In genomic region chr16:88951501-88951900, GRCh38 we compare ENCODE assay signal across 33 cellular contexts. TPM values are rescaled to one million over a fixed set of nuclear protein-coding genes. Genes with fewer than 3 reads are reported as not detected.
"Had no signal": no experiment of that assay in that cellular context is flagged by ENCODE, and none has a peak within 500 bp of the region (broad histone marks: within the 10 kb centered on the region; RNA-seq: fewer than 3 reads in every experiment).

No MANE protein-coding gene starts in this region.

- H3K9me3 ChIP-seq: ascending aorta, colonic mucosa, esophagus squamous epithelium, heart right ventricle, lower lobe of right lung, stomach, suprapubic skin, tibial artery, upper lobe of right lung had no signal

- FAIRE-seq: endometrium had no signal

- H3K27ac ChIP-seq: ascending aorta, cardiac muscle cell, colonic mucosa, epithelial cell of prostate, esophagus squamous epithelium, heart right ventricle, lower lobe of right lung, neural progenitor cell, skin epidermis, stomach, suprapubic skin, tibial artery, upper lobe of right lung had no signal

- H3K27me3 ChIP-seq: ascending aorta, colonic mucosa had no signal

- DNase-seq: activated CD4-positive, alpha-beta memory T cell treated with anti-CD3 and anti-CD28 coated beads for 36 hours; activated CD4-positive, alpha-beta T cell treated with anti-CD3 and anti-CD28 coated beads for 4 hours; activated CD8-positive, alpha-beta memory T cell treated with anti-CD3 and anti-CD28 coated beads, Interleukin-2, amount 50 U/mL, for 48 hours; activated gamma-delta T cell; activated naive CD4-positive, alpha-beta T cell treated with anti-CD3 and anti-CD28 coated beads, Interleukin-2, amount 10 ng/mL, durations not matched to agents 7 days and 5 days; activated naive CD8-positive, alpha-beta T cell treated with anti-CD3 and anti-CD28 coated beads, Interleukin-2, amount 10 ng/mL, durations not matched to agents 7 days and 5 days; activated T-cell treated with anti-CD3 and anti-CD28 coated beads, Interleukin-2, amount 50 U/mL, for 24 hours; cerebellar nuclear complex; colonic mucosa; effector CD8-positive, alpha-beta T cell; esophagus squamous epithelium; foreskin melanocyte; lower lobe of right lung; mesendoderm; natural killer cell; posterior cingulate gyrus; stimulated activated CD4-positive, alpha-beta T cell treated with anti-CD3 and anti-CD28 coated beads, Interleukin-4, amount 100 ng/mL, for 24 hours; stimulated activated naive B cell treated with anti-CD40 and anti-IgM and Interleukin-4, amounts not matched to agents 10 μg/mL and 1 μg/mL and 100 μg/mL, for 72 hours; stomach; tibial artery; upper lobe of right lung had no signal

- H3K4me2 ChIP-seq: neural progenitor cell had no signal

- H3K4me1 ChIP-seq: ascending aorta, colonic mucosa, esophagus squamous epithelium, suprapubic skin, tibial artery had no signal

- H3K4me3 ChIP-seq: ascending aorta, cardiac muscle cell, colonic mucosa, esophagus squamous epithelium, heart right ventricle, lower lobe of right lung, neural progenitor cell, skin epidermis, stomach, suprapubic skin, tibial artery, upper lobe of right lung had no signal

- ATAC-seq: left lobe of liver; natural killer cell; sciatic nerve; stimulated activated naive B cell treated with anti-CD40 and anti-IgM and Interleukin-4, amounts not matched to agents 10 μg/mL and 1 μg/mL and 100 μg/mL, for 72 hours; upper lobe of right lung had no signal

- H3K9ac ChIP-seq: neural progenitor cell had no signal

- H3K36me3 ChIP-seq: ascending aorta, cardiac muscle cell, colonic mucosa, esophagus squamous epithelium, heart right ventricle, lower lobe of right lung, neural progenitor cell, stomach, suprapubic skin, tibial artery, upper lobe of right lung had no signal

- H2AFZ ChIP-seq: neural progenitor cell had no signal

RNA-seq across cellular contexts. Expression of gene CBFA2T3, which starts 25.5 kb away (rescaled TPM):
- total RNA-seq: dermis microvascular lymphatic vessel endothelial cell, osteoblast had no signal
